22 cellular contexts compared by ENCODE assay signal in the genomic region with DNA sequence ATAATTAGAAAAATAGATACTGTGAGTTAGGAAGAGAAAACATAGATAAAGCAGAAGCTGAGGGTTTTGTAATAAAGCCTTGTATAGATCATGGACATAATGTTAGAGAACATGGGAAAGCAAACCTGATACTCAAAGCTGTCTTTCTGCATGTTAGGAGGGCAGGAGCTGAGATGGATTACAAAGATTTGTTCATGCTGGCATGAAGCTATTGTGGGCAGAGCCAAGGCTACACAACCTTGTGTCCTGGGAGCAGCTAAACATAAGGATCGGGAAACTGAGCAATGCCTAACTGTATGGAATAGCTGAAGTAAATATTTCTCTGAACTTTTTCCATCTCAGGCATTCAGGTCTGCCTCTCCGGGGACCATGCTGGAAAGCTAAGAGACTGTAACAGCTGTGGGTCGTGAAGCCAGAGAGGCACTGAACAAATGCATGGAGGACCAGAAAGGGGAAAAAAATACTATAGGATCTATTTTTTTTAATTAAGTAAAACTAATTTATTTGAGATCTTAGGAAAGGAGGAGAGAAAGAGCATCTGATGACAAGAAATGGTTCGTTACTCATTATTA. TPM values are rescaled to one million over a fixed set of nuclear protein-coding genes. Genes with fewer than 3 reads are reported as not detected.
"Had no signal": no experiment of that assay in that cellular context is flagged by ENCODE, and none has a peak within 500 bp of the region (broad histone marks: within the 10 kb centered on the region; RNA-seq: fewer than 3 reads in every experiment).

No MANE protein-coding gene starts in this region.

- H3K27me3 Mint-ChIP-seq: activated CD4-positive, alpha-beta T cell treated with anti-CD3 and anti-CD28 coated beads, Interleukin-2, amount 10 ng/mL, durations not matched to agents 24 days and 14 days; activated CD8-positive, alpha-beta T cell treated with anti-CD3 and anti-CD28 coated beads for 36 hours had no signal

- DNase-seq: activated CD4-positive, alpha-beta T cell treated with anti-CD3 and anti-CD28 coated beads, Interleukin-2, amount 10 ng/mL, durations not matched to agents 24 days and 14 days; activated CD8-positive, alpha-beta T cell treated with anti-CD3 and anti-CD28 coated beads for 36 hours; activated naive CD4-positive, alpha-beta T cell treated with anti-CD3 and anti-CD28 coated beads for 36 hours; activated T-cell treated with anti-CD3 and anti-CD28 coated beads, Interleukin-2, amount 50 U/mL, for 1 hour; brain microvascular endothelial cell; central memory CD4-positive, alpha-beta T cell; foreskin keratinocyte; hypothalamus; left ventricle myocardium superior; natural killer cell; nucleus accumbens; right cardiac atrium; stimulated activated CD4-positive, alpha-beta T cell treated with anti-CD3 and anti-CD28 coated beads, Interleukin-15, amount 100 ng/mL, for 24 hours; stimulated activated CD4-positive, alpha-beta T cell treated with anti-CD3 and anti-CD28 coated beads, Interleukin-2, amount 100 ng/mL, for 48 hours; stomach; T1000; trophoblast cell had no signal

- H3K4me3 ChIP-seq: colonic mucosa, skin epidermis, stomach had no signal

- H3K4me1 ChIP-seq: foreskin keratinocyte, stomach had no signal

- ATAC-seq: activated CD8-positive, alpha-beta T cell treated with anti-CD3 and anti-CD28 coated beads for 36 hours; foreskin keratinocyte; left ventricle myocardium superior; natural killer cell; right cardiac atrium had no signal

- H3K9me3 ChIP-seq: colonic mucosa, stomach had no signal

- H3K36me3 ChIP-seq: brain microvascular endothelial cell, colonic mucosa, stomach had no signal

- H3K27ac Mint-ChIP-seq: activated CD4-positive, alpha-beta T cell treated with anti-CD3 and anti-CD28 coated beads, Interleukin-2, amount 10 ng/mL, durations not matched to agents 24 days and 14 days; activated CD8-positive, alpha-beta T cell treated with anti-CD3 and anti-CD28 coated beads for 36 hours; activated naive CD4-positive, alpha-beta T cell treated with anti-CD3 and anti-CD28 coated beads for 36 hours; memory B cell; natural killer cell; progenitor cell of endocrine pancreas had no signal

- H3K9me3 Mint-ChIP-seq: activated CD4-positive, alpha-beta T cell treated with anti-CD3 and anti-CD28 coated beads, Interleukin-2, amount 10 ng/mL, durations not matched to agents 24 days and 14 days; activated CD8-positive, alpha-beta T cell treated with anti-CD3 and anti-CD28 coated beads for 36 hours; activated naive CD4-positive, alpha-beta T cell treated with anti-CD3 and anti-CD28 coated beads for 36 hours; memory B cell; natural killer cell had no signal

- H3K27me3 ChIP-seq: brain microvascular endothelial cell, colonic mucosa, stomach had no signal

- H3K27ac ChIP-seq: brain microvascular endothelial cell, colonic mucosa, foreskin keratinocyte, skin epidermis, stomach had no signal

- H3K4me1 Mint-ChIP-seq: activated CD4-positive, alpha-beta T cell treated with anti-CD3 and anti-CD28 coated beads, Interleukin-2, amount 10 ng/mL, durations not matched to agents 24 days and 14 days; memory B cell; natural killer cell had no signal

- H3K36me3 Mint-ChIP-seq: memory B cell, natural killer cell had no signal

- H3K4me3 Mint-ChIP-seq: activated CD4-positive, alpha-beta T cell treated with anti-CD3 and anti-CD28 coated beads, Interleukin-2, amount 10 ng/mL, durations not matched to agents 24 days and 14 days; activated CD8-positive, alpha-beta T cell treated with anti-CD3 and anti-CD28 coated beads for 36 hours; activated naive CD4-positive, alpha-beta T cell treated with anti-CD3 and anti-CD28 coated beads for 36 hours; memory B cell; natural killer cell had no signal

RNA-seq across cellular contexts. Expression of a gene that starts 28.3 kb away (rescaled TPM):
- total RNA-seq: activated CD4-positive, alpha-beta T cell treated with anti-CD3 and anti-CD28 coated beads, Interleukin-2, amount 10 ng/mL, durations not matched to agents 24 days and 14 days; T-helper 1 cell treated with Interleukin-12 subunit alpha and Interleukin-12 subunit beta and Interleukin-4 antibody, amounts not matched to agents 30 ng/mL and 1 ng/mL, for 36 hours had no signal
